ENCODE assay signal across 1 cellular context in the genomic region with DNA sequence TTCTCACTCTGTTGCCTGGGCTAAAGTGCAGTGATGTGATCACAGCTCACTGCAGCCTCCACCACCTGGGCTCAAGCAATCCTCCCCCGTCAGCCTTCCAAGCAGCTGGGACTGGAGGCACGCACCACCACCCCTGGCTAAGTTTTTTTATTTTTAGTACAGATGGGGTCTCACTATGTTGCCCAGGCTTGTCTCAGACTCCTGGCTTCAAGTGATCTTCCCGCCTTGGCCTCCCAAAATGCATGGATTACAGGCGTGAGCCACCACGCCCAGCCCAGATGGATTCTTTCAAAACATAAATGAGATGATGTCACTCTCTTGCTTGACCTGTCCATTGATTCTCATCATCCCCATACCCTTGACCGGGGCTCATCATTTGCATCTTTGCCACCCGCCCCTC.
TF ChIP-seq lines count a peak whose summit lies in the region.

No MANE protein-coding gene starts in this region.

TF ChIP-seq in HCT116, 20 proteins besides CTCF, POLR2A, EP300 and RAD21:
- TF ChIP-seq, protein P1, sequence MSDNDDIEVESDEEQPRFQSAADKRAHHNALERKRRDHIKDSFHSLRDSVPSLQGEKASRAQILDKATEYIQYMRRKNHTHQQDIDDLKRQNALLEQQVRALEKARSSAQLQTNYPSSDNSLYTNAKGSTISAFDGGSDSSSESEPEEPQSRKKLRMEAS (IDR thresholded peaks at IDR 0.05) = no peak
- TF ChIP-seq TCF7L2 (IDR thresholded peaks at IDR 0.05; ENCODE audit: borderline replicate concordance, extremely low read depth, insufficient read depth, insufficient read length) (no peak), SRF (IDR thresholded peaks at IDR 0.05; ENCODE audit: low read depth) (no peak), CEBPB (IDR thresholded peaks at IDR 0.05; ENCODE audit: low read depth) (no peak), JUND (IDR thresholded peaks at IDR 0.05) (no peak), EGR1 (IDR thresholded peaks at IDR 0.05; ENCODE audit: low read depth) (no peak), EZH2 (IDR thresholded peaks at IDR 0.05) (no peak), CBX3 (IDR thresholded peaks at IDR 0.05; ENCODE audit: low read depth) (no peak), FOSL1 (IDR thresholded peaks at IDR 0.05; ENCODE audit: low read depth) (no peak), EZH2phosphoT487 (IDR thresholded peaks at IDR 0.05; ENCODE audit: borderline replicate concordance) (no peak), ELF1 (IDR thresholded peaks at IDR 0.05; ENCODE audit: borderline replicate concordance, low read depth) (no peak), SP1 (IDR thresholded peaks at IDR 0.05; ENCODE audit: low read depth) (no peak), SIN3A (IDR thresholded peaks at IDR 0.05; ENCODE audit: low read depth) (no peak)
- TF ChIP-seq, protein P2, sequence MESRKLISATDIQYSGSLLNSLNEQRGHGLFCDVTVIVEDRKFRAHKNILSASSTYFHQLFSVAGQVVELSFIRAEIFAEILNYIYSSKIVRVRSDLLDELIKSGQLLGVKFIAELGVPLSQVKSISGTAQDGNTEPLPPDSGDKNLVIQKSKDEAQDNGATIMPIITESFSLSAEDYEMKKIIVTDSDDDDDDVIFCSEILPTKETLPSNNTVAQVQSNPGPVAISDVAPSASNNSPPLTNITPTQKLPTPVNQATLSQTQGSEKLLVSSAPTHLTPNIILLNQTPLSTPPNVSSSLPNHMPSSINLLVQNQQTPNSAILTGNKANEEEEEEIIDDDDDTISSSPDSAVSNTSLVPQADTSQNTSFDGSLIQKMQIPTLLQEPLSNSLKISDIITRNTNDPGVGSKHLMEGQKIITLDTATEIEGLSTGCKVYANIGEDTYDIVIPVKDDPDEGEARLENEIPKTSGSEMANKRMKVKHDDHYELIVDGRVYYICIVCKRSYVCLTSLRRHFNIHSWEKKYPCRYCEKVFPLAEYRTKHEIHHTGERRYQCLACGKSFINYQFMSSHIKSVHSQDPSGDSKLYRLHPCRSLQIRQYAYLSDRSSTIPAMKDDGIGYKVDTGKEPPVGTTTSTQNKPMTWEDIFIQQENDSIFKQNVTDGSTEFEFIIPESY (IDR thresholded peaks at IDR 0.05; ENCODE audit: extremely low read depth, insufficient replicate concordance, low read length) = no peak
- TF ChIP-seq, protein P3, sequence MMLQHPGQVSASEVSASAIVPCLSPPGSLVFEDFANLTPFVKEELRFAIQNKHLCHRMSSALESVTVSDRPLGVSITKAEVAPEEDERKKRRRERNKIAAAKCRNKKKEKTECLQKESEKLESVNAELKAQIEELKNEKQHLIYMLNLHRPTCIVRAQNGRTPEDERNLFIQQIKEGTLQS (IDR thresholded peaks at IDR 0.05) = no peak
- TF ChIP-seq, protein P4, sequence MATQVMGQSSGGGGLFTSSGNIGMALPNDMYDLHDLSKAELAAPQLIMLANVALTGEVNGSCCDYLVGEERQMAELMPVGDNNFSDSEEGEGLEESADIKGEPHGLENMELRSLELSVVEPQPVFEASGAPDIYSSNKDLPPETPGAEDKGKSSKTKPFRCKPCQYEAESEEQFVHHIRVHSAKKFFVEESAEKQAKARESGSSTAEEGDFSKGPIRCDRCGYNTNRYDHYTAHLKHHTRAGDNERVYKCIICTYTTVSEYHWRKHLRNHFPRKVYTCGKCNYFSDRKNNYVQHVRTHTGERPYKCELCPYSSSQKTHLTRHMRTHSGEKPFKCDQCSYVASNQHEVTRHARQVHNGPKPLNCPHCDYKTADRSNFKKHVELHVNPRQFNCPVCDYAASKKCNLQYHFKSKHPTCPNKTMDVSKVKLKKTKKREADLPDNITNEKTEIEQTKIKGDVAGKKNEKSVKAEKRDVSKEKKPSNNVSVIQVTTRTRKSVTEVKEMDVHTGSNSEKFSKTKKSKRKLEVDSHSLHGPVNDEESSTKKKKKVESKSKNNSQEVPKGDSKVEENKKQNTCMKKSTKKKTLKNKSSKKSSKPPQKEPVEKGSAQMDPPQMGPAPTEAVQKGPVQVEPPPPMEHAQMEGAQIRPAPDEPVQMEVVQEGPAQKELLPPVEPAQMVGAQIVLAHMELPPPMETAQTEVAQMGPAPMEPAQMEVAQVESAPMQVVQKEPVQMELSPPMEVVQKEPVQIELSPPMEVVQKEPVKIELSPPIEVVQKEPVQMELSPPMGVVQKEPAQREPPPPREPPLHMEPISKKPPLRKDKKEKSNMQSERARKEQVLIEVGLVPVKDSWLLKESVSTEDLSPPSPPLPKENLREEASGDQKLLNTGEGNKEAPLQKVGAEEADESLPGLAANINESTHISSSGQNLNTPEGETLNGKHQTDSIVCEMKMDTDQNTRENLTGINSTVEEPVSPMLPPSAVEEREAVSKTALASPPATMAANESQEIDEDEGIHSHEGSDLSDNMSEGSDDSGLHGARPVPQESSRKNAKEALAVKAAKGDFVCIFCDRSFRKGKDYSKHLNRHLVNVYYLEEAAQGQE (IDR thresholded peaks at IDR 0.05; ENCODE audit: low read depth) = no peak
TF ChIP-seq in HCT116: peak in this region for 0.
